ENCODE assay signal across 9 cellular contexts in the genomic region with DNA sequence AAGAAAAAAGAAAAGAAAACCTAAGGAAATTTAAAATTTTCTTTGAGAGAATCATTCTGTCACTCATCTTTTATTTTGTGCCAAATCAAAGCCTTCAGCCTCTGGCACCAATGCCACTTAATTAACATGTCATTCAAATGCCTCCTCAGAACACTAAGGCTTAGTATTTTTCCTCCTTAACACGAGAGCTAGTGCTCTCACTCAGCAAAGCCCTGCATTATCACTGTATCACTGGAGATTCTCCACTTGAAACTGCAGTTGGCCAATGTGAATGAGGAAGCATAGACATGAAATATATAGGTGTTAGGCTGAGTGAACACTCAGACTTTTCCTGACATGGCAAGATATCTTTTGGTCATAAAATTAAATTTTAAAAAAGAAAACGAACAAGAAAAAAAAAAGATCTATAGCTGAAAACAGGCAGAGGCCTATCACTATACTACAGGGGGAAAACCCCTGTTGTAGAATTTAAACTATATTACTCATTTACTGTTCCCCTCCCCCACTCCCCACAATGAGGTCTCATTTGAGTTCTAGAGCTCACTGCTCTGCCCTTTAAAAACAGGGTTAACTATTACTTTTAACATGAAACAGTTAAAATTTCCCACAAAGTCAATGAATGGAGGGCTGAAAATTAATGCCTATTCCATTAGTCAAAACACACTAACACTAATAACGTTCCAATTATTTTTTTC.
DNase-seq lines count a peak whose midpoint lies in the region; ATAC-seq lines count a peak whose summit lies in the region.
"Had no signal": no experiment of that assay in that cellular context is flagged by ENCODE, and none has a peak within 500 bp of the region (broad histone marks: within the 10 kb centered on the region; RNA-seq: fewer than 3 reads in every experiment).

No MANE protein-coding gene starts in this region.

- DNase-seq in activated T-cell treated with anti-CD3 and anti-CD28 coated beads for 24 hours (ENCODE audit: low read depth), result peak; percentile 39
- no peak for DNase-seq in activated T-cell treated with anti-CD3 and anti-CD28 coated beads, Interleukin-2, amount 50 U/mL, for 1 hour
- peak; percentile 53 for DNase-seq in activated CD4-positive, alpha-beta T cell treated with anti-CD3 and anti-CD28 coated beads for 48 hours
- DNase-seq in stimulated activated naive CD8-positive, alpha-beta T cell treated with anti-CD3 and anti-CD28 coated beads, Interleukin-15, Interleukin-2, amounts not matched to agents 100 U/mL and 50 U/mL, for 24 hours, result peak; percentile 57
- DNase-seq in CD1c-positive myeloid dendritic cell (ENCODE audit: extremely low spot score), result no peak
- DNase-seq in NOMO-1 treated with dmso at 0.1 percent for 144 hours (lab: John Stamatoyannopoulos, UW; ENCODE audit: unreplicated experiment), result no peak
- no peak for DNase-seq in iPS-NIHi7 (ENCODE audit: extremely low spot score)
- DNase-seq: SK-N-SH had no signal

- ATAC-seq in HG03025 (IDR thresholded peaks at IDR 0.05; ENCODE audit: low FRiP score, unreplicated experiment), result peak; percentile 32
- ATAC-seq in stimulated activated naive CD8-positive, alpha-beta T cell treated with anti-CD3 and anti-CD28 coated beads, Interleukin-15, Interleukin-2, amounts not matched to agents 100 U/mL and 50 U/mL, for 24 hours, result peak; percentile 84

Comparison
In these comparisons a context has a peak if more than half of its experiments do, and no peak if none do; other contexts are left out.
1. DNase-seq: peak in activated T-cell treated with anti-CD3 and anti-CD28 coated beads for 24 hours (single experiment), activated CD4-positive, alpha-beta T cell treated with anti-CD3 and anti-CD28 coated beads for 48 hours (single experiment) and stimulated activated naive CD8-positive, alpha-beta T cell treated with anti-CD3 and anti-CD28 coated beads, Interleukin-15, Interleukin-2, amounts not matched to agents 100 U/mL and 50 U/mL, for 24 hours (single experiment); none in activated T-cell treated with anti-CD3 and anti-CD28 coated beads, Interleukin-2, amount 50 U/mL, for 1 hour (single experiment), CD1c-positive myeloid dendritic cell (single experiment), NOMO-1 treated with dmso at 0.1 percent for 144 hours (single experiment) and iPS-NIHi7 (single experiment).